In genomic region chr18:76823574-76823973, GRCh38 we compare ENCODE assay signal across 8 cellular contexts. TPM values are rescaled to one million over a fixed set of nuclear protein-coding genes. Genes with fewer than 3 reads are reported as not detected.
DNase-seq lines count a peak whose midpoint lies in the region; ATAC-seq and TF ChIP-seq lines count a peak whose summit lies in the region.

No MANE protein-coding gene starts in this region.

- ATAC-seq in HG03097 (IDR thresholded peaks at IDR 0.05; ENCODE audit: low FRiP score, unreplicated experiment) (no peak), GM21723 (IDR thresholded peaks at IDR 0.05; ENCODE audit: unreplicated experiment) (no peak)

- H3K4me3 Mint-ChIP-seq in endothelial cell (ENCODE audit: unreplicated experiment), result peak overlapping the region; percentile 96
- H3K4me3 Mint-ChIP-seq in neural crest cell, result peak overlapping the region; percentile 91

- CTCF ChIA-PET in RWPE1 (lab: Yijun Ruan, JAX), result no interaction called here

- TF ChIP-seq POLR2A in GM15510 (IDR thresholded peaks at IDR 0.05; ENCODE audit: borderline replicate concordance, extremely low read depth, insufficient read length), result peak; percentile 31

- no peak for TF ChIP-seq CTCF in RWPE1 (conservative IDR thresholded peaks at IDR 0.05; ENCODE audit: low read depth)
- no peak for TF ChIP-seq CTCF in endothelial cell (IDR thresholded peaks at IDR 0.05; ENCODE audit: unreplicated experiment)
- TF ChIP-seq CTCF in neural crest cell (conservative IDR thresholded peaks at IDR 0.05), result peak; percentile 51

- peak overlapping the region; percentile 93 for H3K27ac ChIP-seq in RWPE1

- H3K4me1 Mint-ChIP-seq in endothelial cell (ENCODE audit: unreplicated experiment), result peaks cover 16% of the 10 kb centered on the region
- H3K4me1 Mint-ChIP-seq in neural crest cell, result peaks cover 53% of the 10 kb centered on the region

- H3K36me3 Mint-ChIP-seq in endothelial cell (ENCODE audit: low read depth, unreplicated experiment) (peaks cover 7% of the 10 kb centered on the region), neural crest cell (ENCODE audit: low read depth) (peaks cover 3% of the 10 kb centered on the region)

- no peak for DNase-seq in RWPE1 (ENCODE audit: low spot score)
- peak; percentile 68 for DNase-seq in endothelial cell (ENCODE audit: low spot score)
- DNase-seq in neural crest cell (ENCODE audit: low read depth, low spot score), result peak; percentile 29
- no peak for DNase-seq in NCI-H446 treated with DMSO at 0.1 percent for 48 hours (lab: John Stamatoyannopoulos, UW)
- DNase-seq in NCI-H748 (lab: John Stamatoyannopoulos, UW; ENCODE audit: unreplicated experiment), result no peak

- peak overlapping the region; percentile 77 for H3K27ac Mint-ChIP-seq in endothelial cell (ENCODE audit: unreplicated experiment)
- peak overlapping the region; percentile 93 for H3K27ac Mint-ChIP-seq in neural crest cell (ENCODE audit: unreplicated experiment)

- POLR2A ChIA-PET in RWPE1 (lab: Yijun Ruan, JAX; ENCODE audit: low non-redundant PET), result no interaction called here

- H3K27me3 Mint-ChIP-seq in endothelial cell (ENCODE audit: unreplicated experiment) (peaks cover 18% of the 10 kb centered on the region), neural crest cell (ENCODE audit: low read depth) (no peaks in the 10 kb centered on the region)

- H3K9me3 Mint-ChIP-seq in endothelial cell (ENCODE audit: unreplicated experiment), result no peaks in the 10 kb centered on the region
- no peaks in the 10 kb centered on the region for H3K9me3 Mint-ChIP-seq in neural crest cell

RNA-seq across cellular contexts. Expression of gene ZNF236, which starts 1.2 kb away (rescaled TPM):
- 19.4 TPM for total RNA-seq in endothelial cell (ENCODE audit: unreplicated experiment)
- 18.4 and 20.4 TPM in 2 replicates for total RNA-seq in neural crest cell

Comparison
In these comparisons a context has a peak if more than half of its experiments do, and no peak if none do; other contexts are left out.
1. DNase-seq: peak in endothelial cell (single experiment) and neural crest cell (single experiment); none in RWPE1 (single experiment), NCI-H446 treated with DMSO at 0.1 percent for 48 hours (single experiment) and NCI-H748 (single experiment).